ENCODE assay signal across 37 cellular contexts in genomic region chr2:34534341-34534740, GRCh38.
"Had no signal": no experiment of that assay in that cellular context is flagged by ENCODE, and none has a peak within 500 bp of the region (broad histone marks: within the 10 kb centered on the region; RNA-seq: fewer than 3 reads in every experiment).

No MANE protein-coding gene starts in this region.

- ATAC-seq: activated naive CD4-positive, alpha-beta T cell treated with anti-CD3 and anti-CD28 coated beads, Interleukin-2, amount 50 U/mL, for 72 hours; activated naive CD8-positive, alpha-beta T cell treated with anti-CD3 and anti-CD28 coated beads, Interleukin-2, amount 50 U/mL, for 24 hours; activated T-cell treated with anti-CD3 and anti-CD28 coated beads, Interleukin-2, amount 50 U/mL, for 4 hours; activated T-cell treated with anti-CD3 and anti-CD28 coated beads, Interleukin-2, amount 50 U/mL, for 72 hours; activated T-helper 17 cell treated with anti-CD3 and anti-CD28 coated beads, Interleukin-2, amount 50 U/mL, for 72 hours had no signal

- H3K4me1 Mint-ChIP-seq: activated naive CD4-positive, alpha-beta T cell treated with anti-CD3 and anti-CD28 coated beads, Interleukin-2, amount 10 ng/mL, durations not matched to agents 7 days and 5 days; activated naive CD4-positive, alpha-beta T cell treated with anti-CD3 and anti-CD28 coated beads, Interleukin-2, amount 50 U/mL, for 24 hours; activated naive CD8-positive, alpha-beta T cell treated with anti-CD3 and anti-CD28 coated beads for 36 hours; activated naive CD8-positive, alpha-beta T cell treated with anti-CD3 and anti-CD28 coated beads, Interleukin-2, amount 10 ng/mL, durations not matched to agents 7 days and 5 days; activated naive CD8-positive, alpha-beta T cell treated with anti-CD3 and anti-CD28 coated beads, Interleukin-2, amount 50 U/mL, for 24 hours; activated T-helper 17 cell treated with anti-CD3 and anti-CD28 coated beads, Interleukin-2, amount 50 U/mL, for 72 hours; central memory CD8-positive, alpha-beta T cell had no signal

- H3K9me3 ChIP-seq: adrenal gland, ascending aorta had no signal

- H3K36me3 Mint-ChIP-seq: activated naive CD4-positive, alpha-beta T cell treated with anti-CD3 and anti-CD28 coated beads, Interleukin-2, amount 10 ng/mL, durations not matched to agents 7 days and 5 days; activated naive CD4-positive, alpha-beta T cell treated with anti-CD3 and anti-CD28 coated beads, Interleukin-2, amount 50 U/mL, for 24 hours; activated naive CD4-positive, alpha-beta T cell treated with anti-CD3 and anti-CD28 coated beads, Interleukin-2, amount 50 U/mL, for 72 hours; activated naive CD8-positive, alpha-beta T cell; activated naive CD8-positive, alpha-beta T cell treated with anti-CD3 and anti-CD28 coated beads for 36 hours; activated naive CD8-positive, alpha-beta T cell treated with anti-CD3 and anti-CD28 coated beads, Interleukin-2, amount 10 ng/mL, durations not matched to agents 7 days and 5 days; brain had no signal

- H3K27ac Mint-ChIP-seq: activated naive CD4-positive, alpha-beta T cell treated with anti-CD3 and anti-CD28 coated beads for 36 hours; activated naive CD4-positive, alpha-beta T cell treated with anti-CD3 and anti-CD28 coated beads, Interleukin-2, amount 10 ng/mL, durations not matched to agents 7 days and 5 days; activated naive CD4-positive, alpha-beta T cell treated with anti-CD3 and anti-CD28 coated beads, Interleukin-2, amount 50 U/mL, for 24 hours; activated naive CD4-positive, alpha-beta T cell treated with anti-CD3 and anti-CD28 coated beads, Interleukin-2, amount 50 U/mL, for 72 hours; activated naive CD8-positive, alpha-beta T cell; activated naive CD8-positive, alpha-beta T cell treated with anti-CD3 and anti-CD28 coated beads for 36 hours; activated naive CD8-positive, alpha-beta T cell treated with anti-CD3 and anti-CD28 coated beads, Interleukin-2, amount 10 ng/mL, durations not matched to agents 7 days and 5 days; activated naive CD8-positive, alpha-beta T cell treated with anti-CD3 and anti-CD28 coated beads, Interleukin-2, amount 50 U/mL, for 24 hours; activated T-cell treated with anti-CD3 and anti-CD28 coated beads, Interleukin-2, amount 50 U/mL, for 24 hours; activated T-cell treated with anti-CD3 and anti-CD28 coated beads, Interleukin-2, amount 50 U/mL, for 72 hours; activated T-helper 1 cell treated with anti-CD3 and anti-CD28 coated beads, Interleukin-12 subunit alpha, Interleukin-12 subunit beta, Interleukin-2, Interleukin-4 antibody, amounts not matched to agents 30 ng/mL and 10 ng/mL and 1 ng/mL, durations not matched to agents 14 hours and 24 hours and 36 hours; activated T-helper 17 cell treated with anti-CD3 and anti-CD28 coated beads, Interleukin-2, amount 50 U/mL, for 72 hours; activated T-helper 2 cell treated with anti-CD3 and anti-CD28 coated beads, Interferon-gamma antibody, Interleukin-2, Interleukin-4, amounts not matched to agents 10 μg/mL and 5 μg/mL and 100 μg/mL, durations not matched to agents 14 hours and 24 hours and 36 hours; brain had no signal

- H3K27me3 ChIP-seq: adrenal gland, ascending aorta, brain microvascular endothelial cell, breast epithelium, cardiac muscle cell had no signal

- H3K4me3 Mint-ChIP-seq: activated naive CD4-positive, alpha-beta T cell treated with anti-CD3 and anti-CD28 coated beads for 36 hours; activated naive CD4-positive, alpha-beta T cell treated with anti-CD3 and anti-CD28 coated beads, Interleukin-2, amount 10 ng/mL, durations not matched to agents 7 days and 5 days; activated naive CD4-positive, alpha-beta T cell treated with anti-CD3 and anti-CD28 coated beads, Interleukin-2, amount 50 U/mL, for 24 hours; activated naive CD8-positive, alpha-beta T cell; activated naive CD8-positive, alpha-beta T cell treated with anti-CD3 and anti-CD28 coated beads for 36 hours; activated naive CD8-positive, alpha-beta T cell treated with anti-CD3 and anti-CD28 coated beads, Interleukin-2, amount 10 ng/mL, durations not matched to agents 7 days and 5 days; activated naive CD8-positive, alpha-beta T cell treated with anti-CD3 and anti-CD28 coated beads, Interleukin-2, amount 50 U/mL, for 24 hours; activated T-cell treated with anti-CD3 and anti-CD28 coated beads, Interleukin-2, amount 50 U/mL, for 24 hours; activated T-cell treated with anti-CD3 and anti-CD28 coated beads, Interleukin-2, amount 50 U/mL, for 4 hours; activated T-cell treated with anti-CD3 and anti-CD28 coated beads, Interleukin-2, amount 50 U/mL, for 72 hours; activated T-helper 1 cell treated with anti-CD3 and anti-CD28 coated beads, Interleukin-12 subunit alpha, Interleukin-12 subunit beta, Interleukin-2, Interleukin-4 antibody, amounts not matched to agents 30 ng/mL and 10 ng/mL and 1 ng/mL, durations not matched to agents 14 hours and 24 hours and 36 hours; activated T-helper 17 cell treated with anti-CD3 and anti-CD28 coated beads, Interleukin-2, amount 50 U/mL, for 72 hours; brain; central memory CD8-positive, alpha-beta T cell had no signal

- H3K9me3 Mint-ChIP-seq: activated naive CD4-positive, alpha-beta T cell treated with anti-CD3 and anti-CD28 coated beads, Interleukin-2, amount 10 ng/mL, durations not matched to agents 7 days and 5 days had no signal

- H3K4me3 ChIP-seq: adrenal gland, ascending aorta, breast epithelium, cardiac muscle cell had no signal

- H3K27me3 Mint-ChIP-seq: activated naive CD4-positive, alpha-beta T cell treated with anti-CD3 and anti-CD28 coated beads, Interleukin-2, amount 10 ng/mL, durations not matched to agents 7 days and 5 days; activated naive CD4-positive, alpha-beta T cell treated with anti-CD3 and anti-CD28 coated beads, Interleukin-2, amount 50 U/mL, for 24 hours; activated naive CD8-positive, alpha-beta T cell; activated naive CD8-positive, alpha-beta T cell treated with anti-CD3 and anti-CD28 coated beads for 36 hours; activated naive CD8-positive, alpha-beta T cell treated with anti-CD3 and anti-CD28 coated beads, Interleukin-2, amount 10 ng/mL, durations not matched to agents 7 days and 5 days; activated naive CD8-positive, alpha-beta T cell treated with anti-CD3 and anti-CD28 coated beads, Interleukin-2, amount 50 U/mL, for 24 hours; activated T-cell treated with anti-CD3 and anti-CD28 coated beads, Interleukin-2, amount 50 U/mL, for 24 hours; activated T-helper 17 cell treated with anti-CD3 and anti-CD28 coated beads, Interleukin-2, amount 50 U/mL, for 72 hours; central memory CD8-positive, alpha-beta T cell had no signal

- H3K36me3 ChIP-seq: adrenal gland, ascending aorta, brain microvascular endothelial cell, breast epithelium, cardiac muscle cell had no signal

- H3K4me1 ChIP-seq: adrenal gland, ascending aorta, breast epithelium had no signal

- DNase-seq: activated effector memory CD4-positive, alpha-beta T cell treated with anti-CD3 and anti-CD28 coated beads, Interleukin-2, amount 50 U/mL, for 16 hours; activated effector memory CD4-positive, alpha-beta T cell treated with Interleukin-2 at 50 U/mL for 16 hours; activated gamma-delta T cell; activated gamma-delta T cell treated with Interleukin-2 at 50 U/mL for 16 hours; activated naive CD4-positive, alpha-beta T cell; activated naive CD4-positive, alpha-beta T cell treated with anti-CD3 and anti-CD28 coated beads for 36 hours; activated naive CD4-positive, alpha-beta T cell treated with anti-CD3 and anti-CD28 coated beads, Interleukin-2, amount 10 ng/mL, durations not matched to agents 7 days and 5 days; activated naive CD4-positive, alpha-beta T cell treated with anti-CD3 and anti-CD28 coated beads, Interleukin-2, amount 50 U/mL, for 16 hours; activated naive CD4-positive, alpha-beta T cell treated with Interleukin-2 at 50 U/mL for 16 hours; activated naive CD8-positive, alpha-beta T cell treated with anti-CD3 and anti-CD28 coated beads for 36 hours; activated naive CD8-positive, alpha-beta T cell treated with anti-CD3 and anti-CD28 coated beads, Interleukin-2, amount 10 ng/mL, durations not matched to agents 7 days and 5 days; activated naive CD8-positive, alpha-beta T cell treated with anti-CD3 and anti-CD28 coated beads, Interleukin-2, amount 50 U/mL, for 24 hours; activated T-cell treated with anti-CD3 and anti-CD28 coated beads, Interleukin-2, amount 50 U/mL, for 1 hour; activated T-cell treated with anti-CD3 and anti-CD28 coated beads, Interleukin-2, amount 50 U/mL, for 24 hours; activated T-cell treated with anti-CD3 and anti-CD28 coated beads, Interleukin-2, amount 50 U/mL, for 4 hours; activated T-cell treated with anti-CD3 and anti-CD28 coated beads, Interleukin-2, amount 50 U/mL, for 48 hours; activated T-cell treated with anti-CD3 and anti-CD28 coated beads, Interleukin-2, amount 50 U/mL, for 72 hours; adrenal gland; amniotic stem cell; amygdala; anterior cingulate cortex; aorta; brain microvascular endothelial cell; caudate nucleus; central memory CD4-positive, alpha-beta T cell; cerebellar nuclear complex had no signal

- H3K27ac ChIP-seq: adrenal gland, ascending aorta, brain microvascular endothelial cell, breast epithelium, cardiac muscle cell had no signal
